Comparison of ENCODE assay signal across 8 cellular contexts in genomic region chr6:129749749-129750120, GRCh38. TPM values are rescaled to one million over a fixed set of nuclear protein-coding genes. Genes with fewer than 3 reads are reported as not detected.
DNase-seq lines count a peak whose midpoint lies in the region; ATAC-seq, FAIRE-seq and TF ChIP-seq lines count a peak whose summit lies in the region.

No MANE protein-coding gene starts in this region.

- DNase-seq in AG20443 (ENCODE audit: low spot score): peak; percentile 27
- peak; percentile 61 for DNase-seq in GM12878 (ENCODE audit: low read depth, low spot score)
- DNase-seq in NCI-H524 (lab: John Stamatoyannopoulos, UW): no peak
- no peak for DNase-seq in GOT3 (lab: John Stamatoyannopoulos, UW)
- no peak for DNase-seq in NCI-H2081 (lab: John Stamatoyannopoulos, UW)

- H3K36me3 ChIP-seq in Loucy (ENCODE audit: insufficient read depth, low read length) (no peaks in the 10 kb centered on the region), GM12878 (ENCODE audit: control insufficient read depth in 2 of 2, insufficient read depth in 2 of 2, low read length in 1 of 2) (no peaks in the 10 kb centered on the region)

- TF ChIP-seq RAD21 in GM12878 (IDR thresholded peaks at IDR 0.05; ENCODE audit: insufficient read depth, low read depth, low read length): no peak

- 13% methylated on average over 4 of the region's 4 CpGs for WGBS in GM12878 (ENCODE audit: insufficient coverage, insufficient replicate concordance, low lambda C conversion rate, missing lambda C conversion rate)

- H3K27me3 ChIP-seq in Loucy (ENCODE audit: insufficient read depth, low read length, poor library complexity, severe bottlenecking): no peaks in the 10 kb centered on the region
- H3K27me3 ChIP-seq in GM12878 (replicated peaks in 1 of 2; ENCODE audit: control insufficient read depth in 2 of 2, insufficient read depth in 2 of 2, low read length in 1 of 2): no peaks in the 10 kb centered on the region

- in situ Hi-C loops in GM12878 (cut with MboI): no loop called here

- no peaks in the 10 kb centered on the region for H3F3A ChIP-seq in Loucy (ENCODE audit: low read depth)

- RAD21 ChIA-PET in GM12878 (lab: Charles Lee; ENCODE audit: unreplicated experiment): interaction anchor here (0.6 to 2.8 kb wide), 19 partner anchors 13 to 272 kb away, joined by 3 to 15 read pairs (median 5); partner anchors contain the start of gene ARHGAP18

- intact Hi-C loops in GM12878 (cut with micrococcal nuclease; ENCODE audit: unreplicated experiment): loop anchor here (2.0 kb wide), 1 partner anchor 19 kb away; no protein-coding TSS in a partner anchor

- SMC1A ChIA-PET in GM12878 (lab: Charles Lee; ENCODE audit: uncharacterized antibody, unreplicated experiment): interaction anchor here (0.6 to 2.8 kb wide), 21 partner anchors 8 to 272 kb away, joined by 3 to 26 read pairs (median 5); no protein-coding TSS in a partner anchor

- peak overlapping the region; percentile 48 for H3K4me3 ChIP-seq in Loucy (ENCODE audit: low read length, poor library complexity, severe bottlenecking)
- H3K4me3 ChIP-seq in GM12878: peak overlapping the region; percentile 27; the same call in 1 of the 2 replicates

- no peaks in the 10 kb centered on the region for H4K20me1 ChIP-seq in Loucy (ENCODE audit: insufficient read depth, low read length, poor library complexity, severe bottlenecking)
- H4K20me1 ChIP-seq in GM12878 (ENCODE audit: control insufficient read depth, insufficient read depth): no peaks in the 10 kb centered on the region

- ATAC-seq in GM21381 (IDR thresholded peaks at IDR 0.05; ENCODE audit: unreplicated experiment) (peak; percentile 37), GM12878 (peak; percentile 64)

- no peak for TF ChIP-seq POLR2A in GM12878 (IDR thresholded peaks at IDR 0.05; ENCODE audit: low read depth, low read length)

- peaks cover 26% of the 10 kb centered on the region for H3K4me1 ChIP-seq in Loucy (ENCODE audit: insufficient read depth, low read length, poor library complexity, severe bottlenecking)
- H3K4me1 ChIP-seq in GM12878 (ENCODE audit: control insufficient read depth, insufficient read depth, low read length): peaks cover 36% of the 10 kb centered on the region

- no peaks in the 10 kb centered on the region for H3K36me3 Mint-ChIP-seq in nephron (ENCODE audit: low read depth)

- H3K9ac ChIP-seq in Loucy (ENCODE audit: low read depth, low read length, poor library complexity, severe bottlenecking): no peak overlapping the region
- peak overlapping the region; percentile 58 for H3K9ac ChIP-seq in GM12878 (ENCODE audit: control insufficient read depth, insufficient read depth, low read length)

- no peak overlapping the region for H2AFZ ChIP-seq in Loucy (ENCODE audit: low read length)
- peak overlapping the region; percentile 79 for H2AFZ ChIP-seq in GM12878 (ENCODE audit: control insufficient read depth, low read depth, low read length)

- TF ChIP-seq EP300 in GM12878 (IDR thresholded peaks at IDR 0.05; ENCODE audit: borderline replicate concordance in 1 of 2, control insufficient read depth in 1 of 2, low read depth in 2 of 2, low read length in 2 of 2): no peak

- H3K9me3 ChIP-seq in Loucy (ENCODE audit: insufficient read depth, low read depth, low read length): no peaks in the 10 kb centered on the region
- H3K9me3 ChIP-seq in GM12878 (replicated peaks; ENCODE audit: control insufficient read depth, insufficient read depth, low read length): no peaks in the 10 kb centered on the region

- peak overlapping the region; percentile 96 for H3K27ac ChIP-seq in GM12878 (ENCODE audit: control insufficient read depth, insufficient read depth)

- no peaks in the 10 kb centered on the region for H3K9me2 ChIP-seq in Loucy (replicated peaks; ENCODE audit: low read depth, low read length)

- H3K27ac Mint-ChIP-seq in nephron: peak overlapping the region; percentile 76 to 84 (median 78)

- no peak for TF ChIP-seq CTCF in Loucy (conservative IDR thresholded peaks at IDR 0.05; ENCODE audit: low read length)
- no peak for TF ChIP-seq CTCF in GM12878 (IDR thresholded peaks at IDR 0.05 in 2 of 3, conservative IDR thresholded peaks at IDR 0.05 in 1 of 3; ENCODE audit: control insufficient read depth in 2 of 3, extremely low read depth in 1 of 3, insufficient read depth in 1 of 3, low read depth in 3 of 3, low read length in 3 of 3)
- TF ChIP-seq CTCF in nephron (IDR thresholded peaks at IDR 0.05; ENCODE audit: unreplicated experiment in 3 of 3): no peak

- peaks cover 45% of the 10 kb centered on the region for H3K4me1 Mint-ChIP-seq in nephron

- H3K79me2 ChIP-seq in Loucy (ENCODE audit: insufficient read depth, low read length) (no peaks in the 10 kb centered on the region), GM12878 (ENCODE audit: control insufficient read depth, insufficient read depth, low read length) (no peaks in the 10 kb centered on the region)

- H3K27me3 Mint-ChIP-seq in nephron (ENCODE audit: low read depth): no peaks in the 10 kb centered on the region

- H3K4me2 ChIP-seq in Loucy (ENCODE audit: low read depth, low read length, poor library complexity, severe bottlenecking) (peak overlapping the region; percentile 66), GM12878 (ENCODE audit: control insufficient read depth, insufficient read depth) (peak overlapping the region; percentile 91)

- no TSS peak for BruUV-seq in GM12878 (replicated peaks; lab: Mats Ljungman, UMichigan)

- peak overlapping the region in 1 of 3 experiments; percentile 33 for H3K4me3 Mint-ChIP-seq in nephron

- POLR2A ChIA-PET in GM12878 (lab: Charles Lee): interaction anchor here (0.8 to 2.5 kb wide), 9 partner anchors 40 to 259 kb away, joined by 3 to 9 read pairs (median 4); partner anchors contain the start of gene ARHGAP18

- no peaks in the 10 kb centered on the region for H3K9me3 Mint-ChIP-seq in nephron

- no peak for FAIRE-seq in GM12878 (lab: Jason Lieb, UNC)

- CTCF ChIA-PET in GM12878 (lab: Yijun Ruan, JAX): interaction anchor here (0.7 to 2.0 kb wide), 15 partner anchors 8 to 272 kb away, joined by 3 to 9 read pairs (median 3); no protein-coding TSS in a partner anchor

TF ChIP-seq in GM12878, 131 proteins besides CTCF, POLR2A, EP300 and RAD21 (continues in another document):
- no peak for TF ChIP-seq ZNF274 (IDR thresholded peaks at IDR 0.05; ENCODE audit: insufficient read depth, insufficient read length)
- TF ChIP-seq TARDBP (IDR thresholded peaks at IDR 0.05; ENCODE audit: borderline replicate concordance): no peak
- no peak for TF ChIP-seq GATAD2B (conservative IDR thresholded peaks at IDR 0.05; ENCODE audit: low read depth)
- TF ChIP-seq IKZF1 (conservative IDR thresholded peaks at IDR 0.05): no peak
- TF ChIP-seq TCF12 (IDR thresholded peaks at IDR 0.05; ENCODE audit: low read depth, low read length): no peak
- no peak for TF ChIP-seq E4F1 (IDR thresholded peaks at IDR 0.05; ENCODE audit: borderline replicate concordance, partially characterized antibody)

RNA-seq across cellular contexts. Expression of gene ARHGAP18, which starts 39.8 kb away (rescaled TPM):
- 71.9 and 73.5 TPM in 2 replicates for total RNA-seq in GM12878 (2013; cell fraction: nucleolus; rRNA removed)
- total RNA-seq in GM12878 (2014; rRNA removed): 32.4 and 39.0 TPM in 2 replicates
- 52.1 and 52.2 TPM in 2 replicates for total RNA-seq in GM12878 (2014; rRNA removed; fragmentation: Illumina TruSeq; extraction: Trizol)
- 32.3 and 35.0 TPM in 2 replicates for total RNA-seq in GM12878 (2021)
- polyA plus RNA-seq in GM12878 (2011; ENCODE audit: low read depth): 11.8 TPM
- polyA plus RNA-seq in GM12878 (2011; rRNA removed): 37.7 and 62.0 TPM in 2 replicates
- 12.4 and 14.5 TPM in 2 replicates for polyA plus RNA-seq in GM12878 (2011; cell fraction: cytosol; rRNA removed)
- 14.1 and 17.3 TPM in 2 replicates for polyA plus RNA-seq in GM12878 (2011; cell fraction: nucleus; rRNA removed)
- 20.8 and 37.4 TPM in 2 replicates for polyA plus RNA-seq in GM12878 (2012)
- 37.5 and 45.8 TPM in 2 replicates for polyA plus RNA-seq in GM12878 (2014; fragmentation: Illumina TruSeq; extraction: Trizol)
- 10 to 100 TPM; 24.9 to 28.0 TPM for polyA plus RNA-seq in GM12878 (2014; fragmentation: Nextera tagmentation; extraction: Ambion mirVana)
- 14.8 and 18.2 TPM in 2 replicates for polyA plus RNA-seq in GM12878 (2014; rRNA removed)
- 10 to 100 TPM; 29.7 to 31.1 TPM for polyA plus RNA-seq in GM12878 (2016; fragmentation: Nextera tagmentation; extraction: Ambion mirVana)
- 37.0 and 39.1 TPM in 2 replicates for polyA minus RNA-seq in GM12878 (2011; rRNA and poly(A)+ RNA removed)
- 17.6 and 19.8 TPM in 2 replicates for polyA minus RNA-seq in GM12878 (2011; cell fraction: cytosol; rRNA and poly(A)+ RNA removed)
- 38.1 and 42.7 TPM in 2 replicates for polyA minus RNA-seq in GM12878 (2011; cell fraction: nucleus; rRNA and poly(A)+ RNA removed)

Comparison
In these comparisons a context has a peak if more than half of its experiments do, and no peak if none do; other contexts are left out.
1. DNase-seq: peak in AG20443 (single experiment) and GM12878 (single experiment); none in NCI-H524 (0 of 2), GOT3 (single experiment) and NCI-H2081 (0 of 2).